ENCODE assay signal across 9 cellular contexts in the genomic region with DNA sequence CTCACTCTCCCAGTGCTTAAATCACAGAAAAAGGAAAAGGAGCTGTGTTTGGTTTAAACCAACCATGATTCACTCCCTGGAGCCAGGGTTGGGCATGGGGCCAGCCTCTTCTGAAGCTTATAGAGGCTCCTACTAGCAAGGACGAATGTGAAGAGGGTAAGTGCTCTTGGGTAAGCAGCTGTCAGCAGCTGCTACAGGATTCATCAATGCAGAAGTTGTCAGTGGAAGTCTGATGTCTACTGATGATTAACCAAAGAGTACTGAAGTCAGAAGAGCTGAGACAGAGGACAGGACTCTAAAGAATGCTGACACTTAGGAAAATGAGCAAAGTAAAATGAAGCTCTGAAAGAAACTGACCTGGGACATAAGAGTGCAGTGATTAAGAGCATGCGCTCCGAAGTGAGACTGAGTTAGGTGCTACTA. TPM values are rescaled to one million over a fixed set of nuclear protein-coding genes. Genes with fewer than 3 reads are reported as not detected.
DNase-seq lines count a peak whose midpoint lies in the region; ATAC-seq and TF ChIP-seq lines count a peak whose summit lies in the region.
"Had no signal": no experiment of that assay in that cellular context is flagged by ENCODE, and none has a peak within 500 bp of the region (broad histone marks: within the 10 kb centered on the region; RNA-seq: fewer than 3 reads in every experiment).

No MANE protein-coding gene starts in this region.

- no peak for ATAC-seq in naive thymus-derived CD4-positive, alpha-beta T cell

- CTCF ChIA-PET in naive thymus-derived CD4-positive, alpha-beta T cell (lab: Charles Lee): interaction anchor here (0.6 to 1.1 kb wide), 3 partner anchors 44 to 1402 kb away, joined by 3 read pairs; no protein-coding TSS in a partner anchor
- CTCF ChIA-PET in activated naive CD4-positive, alpha-beta T cell treated with anti-CD3 and anti-CD28 coated beads for 36 hours (lab: Charles Lee): interaction anchor here (0.7 kb wide), 1 partner anchor 11 kb away, joined by 6 read pairs; no protein-coding TSS in a partner anchor

- H3K36me3 ChIP-seq in BE2C (no peaks in the 10 kb centered on the region), neural progenitor cell (no peaks in the 10 kb centered on the region)
- no peaks in the 10 kb centered on the region for H3K36me3 ChIP-seq in naive thymus-derived CD4-positive, alpha-beta T cell (ENCODE audit: control insufficient read depth in 2 of 3, insufficient read depth in 3 of 3, low read length in 3 of 3)

- H3K4me3 ChIP-seq in BE2C (ENCODE audit: low read depth, low read length) (no peak overlapping the region), neural progenitor cell (no peak overlapping the region)
- H3K4me3 ChIP-seq in naive thymus-derived CD4-positive, alpha-beta T cell (ENCODE audit: low read length): no peak overlapping the region

- H3K27ac ChIP-seq in naive thymus-derived CD4-positive, alpha-beta T cell (ENCODE audit: low read depth, low read length): no peak overlapping the region
- H3K27ac ChIP-seq in neural progenitor cell: no peak overlapping the region
- H3K27ac ChIP-seq: HL-60 had no signal

- intact Hi-C loops in posterior vena cava (cut with DNase I): no loop called here
- intact Hi-C loops in naive thymus-derived CD4-positive, alpha-beta T cell (cut with micrococcal nuclease): no loop called here
- intact Hi-C loops in activated naive CD4-positive, alpha-beta T cell treated with anti-CD3 and anti-CD28 coated beads for 36 hours (cut with micrococcal nuclease): no loop called here

- no peak for TF ChIP-seq CTCF in BE2C (IDR thresholded peaks at IDR 0.05; ENCODE audit: low read depth, low read length)
- TF ChIP-seq CTCF in neural progenitor cell (IDR thresholded peaks at IDR 0.05): no peak

- DNase-seq in BE2C: peak; percentile 13
- peak; percentile 9 for DNase-seq in HT-29 (ENCODE audit: low spot score)
- peak; percentile 92 for DNase-seq in amniotic epithelial cell (ENCODE audit: low read depth)
- peak; percentile 100 for DNase-seq in kidney tubule cell (ENCODE audit: low spot score)
- no peak for DNase-seq in posterior vena cava (ENCODE audit: low spot score)
- no peak for DNase-seq in naive thymus-derived CD4-positive, alpha-beta T cell
- no peak for DNase-seq in activated naive CD4-positive, alpha-beta T cell treated with anti-CD3 and anti-CD28 coated beads for 36 hours
- no peak for DNase-seq in neural progenitor cell (ENCODE audit: low spot score)

- no peak overlapping the region for H3K4me2 ChIP-seq in neural progenitor cell

- no peak overlapping the region for H3K4me3 Mint-ChIP-seq in naive thymus-derived CD4-positive, alpha-beta T cell
- no peak overlapping the region for H3K4me3 Mint-ChIP-seq in activated naive CD4-positive, alpha-beta T cell treated with anti-CD3 and anti-CD28 coated beads for 36 hours
- H3K4me3 Mint-ChIP-seq in neural progenitor cell: no peak overlapping the region

- H3K4me1 ChIP-seq in BE2C: no peaks in the 10 kb centered on the region
- H3K4me1 ChIP-seq in naive thymus-derived CD4-positive, alpha-beta T cell (ENCODE audit: control insufficient read depth in 2 of 2, insufficient read depth in 2 of 2, low read length in 2 of 2): no peaks in the 10 kb centered on the region
- H3K4me1 ChIP-seq in neural progenitor cell: no peaks in the 10 kb centered on the region

- no peak overlapping the region for H3K27ac Mint-ChIP-seq in naive thymus-derived CD4-positive, alpha-beta T cell
- no peak overlapping the region for H3K27ac Mint-ChIP-seq in activated naive CD4-positive, alpha-beta T cell treated with anti-CD3 and anti-CD28 coated beads for 36 hours
- no peak overlapping the region for H3K27ac Mint-ChIP-seq in neural progenitor cell

- H3K9ac ChIP-seq in neural progenitor cell: no peak overlapping the region

- H3K79me2 ChIP-seq in neural progenitor cell (ENCODE audit: low read depth): no peaks in the 10 kb centered on the region

- peaks cover 4% of the 10 kb centered on the region for H3F3A ChIP-seq in neural progenitor cell (ENCODE audit: low read depth)

- POLR2A ChIA-PET in naive thymus-derived CD4-positive, alpha-beta T cell (lab: Charles Lee): interaction anchor here (0.6 kb wide), 1 partner anchor 29 kb away, joined by 3 read pairs; no protein-coding TSS in a partner anchor

- no peaks in the 10 kb centered on the region for H4K20me1 ChIP-seq in neural progenitor cell (ENCODE audit: low read depth)

- H3K27me3 Mint-ChIP-seq in naive thymus-derived CD4-positive, alpha-beta T cell: peaks cover 0 to 14% (median 4%) of the 10 kb centered on the region in 5 donors
- H3K27me3 Mint-ChIP-seq in activated naive CD4-positive, alpha-beta T cell treated with anti-CD3 and anti-CD28 coated beads for 36 hours (ENCODE audit: low read depth): no peaks in the 10 kb centered on the region
- peaks cover 2% of the 10 kb centered on the region for H3K27me3 Mint-ChIP-seq in neural progenitor cell (ENCODE audit: insufficient read depth, low read depth)

- H3K27me3 ChIP-seq in BE2C (no peaks in the 10 kb centered on the region), neural progenitor cell (no peaks in the 10 kb centered on the region)
- no peaks in the 10 kb centered on the region for H3K27me3 ChIP-seq in naive thymus-derived CD4-positive, alpha-beta T cell (ENCODE audit: control insufficient read depth in 2 of 2, insufficient read depth in 2 of 2, low read length in 2 of 2)

- H3K9me3 Mint-ChIP-seq in naive thymus-derived CD4-positive, alpha-beta T cell: no peaks in the 10 kb centered on the region
- no peaks in the 10 kb centered on the region for H3K9me3 Mint-ChIP-seq in activated naive CD4-positive, alpha-beta T cell treated with anti-CD3 and anti-CD28 coated beads for 36 hours
- peaks cover 5% of the 10 kb centered on the region for H3K9me3 Mint-ChIP-seq in neural progenitor cell

- H2AFZ ChIP-seq in neural progenitor cell (replicated peaks): no peak overlapping the region

- H3K4me1 Mint-ChIP-seq in naive thymus-derived CD4-positive, alpha-beta T cell: peaks cover 0 to 2% (median 0%) of the 10 kb centered on the region in 7 donors
- H3K4me1 Mint-ChIP-seq in activated naive CD4-positive, alpha-beta T cell treated with anti-CD3 and anti-CD28 coated beads for 36 hours (ENCODE audit: low read depth): no peaks in the 10 kb centered on the region
- peaks cover 7% of the 10 kb centered on the region for H3K4me1 Mint-ChIP-seq in neural progenitor cell

- H3K9me3 ChIP-seq in BE2C (no peaks in the 10 kb centered on the region), neural progenitor cell (ENCODE audit: low read depth) (no peaks in the 10 kb centered on the region)
- H3K9me3 ChIP-seq in naive thymus-derived CD4-positive, alpha-beta T cell (ENCODE audit: control insufficient read depth in 2 of 3, low read length in 3 of 3): no peaks in the 10 kb centered on the region

- H3K36me3 Mint-ChIP-seq in naive thymus-derived CD4-positive, alpha-beta T cell: no peaks in the 10 kb centered on the region
- H3K36me3 Mint-ChIP-seq in activated naive CD4-positive, alpha-beta T cell treated with anti-CD3 and anti-CD28 coated beads for 36 hours (ENCODE audit: low read depth): no peaks in the 10 kb centered on the region
- peaks cover 4% of the 10 kb centered on the region for H3K36me3 Mint-ChIP-seq in neural progenitor cell

RNA-seq across cellular contexts. Expression of gene JADE1, which starts 32.7 kb away (rescaled TPM):
- polyA plus RNA-seq in BE2C (2012; ENCODE audit: insufficient read depth, insufficient read length, low read depth): 27.5 TPM
- total RNA-seq in HT-29 (2014; rRNA removed; shearing (Covaris generic)): 14.1 and 18.3 TPM in 2 replicates
- total RNA-seq in posterior vena cava: 10 to 100 TPM; 36.6 to 46.1 TPM
- 10 to 100 TPM; 35.4 to 79.5 (median 62.2) TPM for total RNA-seq in naive thymus-derived CD4-positive, alpha-beta T cell
- polyA plus RNA-seq in naive thymus-derived CD4-positive, alpha-beta T cell: 10 to 100 TPM; 34.5 to 55.8 TPM
- total RNA-seq in activated naive CD4-positive, alpha-beta T cell treated with anti-CD3 and anti-CD28 coated beads for 36 hours: 10 to 100 TPM; 35.8 to 38.2 TPM
- total RNA-seq in neural progenitor cell (ENCODE audit: low replicate concordance): 46.2 and 55.9 TPM in 2 replicates

Comparison
In these comparisons a context has a peak if more than half of its experiments do, and no peak if none do; other contexts are left out.
1. DNase-seq: peak in BE2C (single experiment), HT-29 (single experiment), amniotic epithelial cell (single experiment) and kidney tubule cell (single experiment); none in posterior vena cava (single experiment), naive thymus-derived CD4-positive, alpha-beta T cell (0 of 9), activated naive CD4-positive, alpha-beta T cell treated with anti-CD3 and anti-CD28 coated beads for 36 hours (single experiment) and neural progenitor cell (single experiment).